ENCODE assay signal across 1 cellular context in genomic region chr21:38244407-38244787, GRCh38.
TF ChIP-seq lines count a peak whose summit lies in the region.

No MANE protein-coding gene starts in this region.

TF ChIP-seq in IMR-90, 13 proteins besides CTCF, POLR2A, EP300 and RAD21:
- TF ChIP-seq MXI1 (IDR thresholded peaks at IDR 0.05; ENCODE audit: borderline replicate concordance, low read depth, low read length), result no peak
- TF ChIP-seq NFE2L2 (IDR thresholded peaks at IDR 0.05; ENCODE audit: low read depth, low read length), result no peak
- TF ChIP-seq USF2 (IDR thresholded peaks at IDR 0.05; ENCODE audit: low read depth, low read length), result no peak
- no peak for TF ChIP-seq CEBPB (IDR thresholded peaks at IDR 0.05; ENCODE audit: low read depth, low read length)
- TF ChIP-seq ELK1 (IDR thresholded peaks at IDR 0.05; ENCODE audit: borderline replicate concordance, low read depth, low read length), result no peak
- no peak for TF ChIP-seq FOS (IDR thresholded peaks at IDR 0.05; ENCODE audit: low read depth, low read length)
- TF ChIP-seq RCOR1 (IDR thresholded peaks at IDR 0.05; ENCODE audit: insufficient replicate concordance, low read length), result no peak
- TF ChIP-seq CHD1 (IDR thresholded peaks at IDR 0.05; ENCODE audit: low read depth, low read length), result no peak
- TF ChIP-seq MAFK (IDR thresholded peaks at IDR 0.05; ENCODE audit: low read depth, low read length), result no peak
- TF ChIP-seq BHLHE40 (IDR thresholded peaks at IDR 0.05; ENCODE audit: low read depth, low read length), result no peak
- no peak for TF ChIP-seq RFX5 (IDR thresholded peaks at IDR 0.05; ENCODE audit: low read depth, low read length)
- TF ChIP-seq SMC3 (IDR thresholded peaks at IDR 0.05; ENCODE audit: low read depth, low read length), result no peak
- no peak for TF ChIP-seq MAZ (IDR thresholded peaks at IDR 0.05; ENCODE audit: borderline replicate concordance, low read depth, low read length)
TF ChIP-seq in IMR-90: peak in this region for 0.
